Comparison of ENCODE assay signal across 8 cellular contexts in the genomic region with DNA sequence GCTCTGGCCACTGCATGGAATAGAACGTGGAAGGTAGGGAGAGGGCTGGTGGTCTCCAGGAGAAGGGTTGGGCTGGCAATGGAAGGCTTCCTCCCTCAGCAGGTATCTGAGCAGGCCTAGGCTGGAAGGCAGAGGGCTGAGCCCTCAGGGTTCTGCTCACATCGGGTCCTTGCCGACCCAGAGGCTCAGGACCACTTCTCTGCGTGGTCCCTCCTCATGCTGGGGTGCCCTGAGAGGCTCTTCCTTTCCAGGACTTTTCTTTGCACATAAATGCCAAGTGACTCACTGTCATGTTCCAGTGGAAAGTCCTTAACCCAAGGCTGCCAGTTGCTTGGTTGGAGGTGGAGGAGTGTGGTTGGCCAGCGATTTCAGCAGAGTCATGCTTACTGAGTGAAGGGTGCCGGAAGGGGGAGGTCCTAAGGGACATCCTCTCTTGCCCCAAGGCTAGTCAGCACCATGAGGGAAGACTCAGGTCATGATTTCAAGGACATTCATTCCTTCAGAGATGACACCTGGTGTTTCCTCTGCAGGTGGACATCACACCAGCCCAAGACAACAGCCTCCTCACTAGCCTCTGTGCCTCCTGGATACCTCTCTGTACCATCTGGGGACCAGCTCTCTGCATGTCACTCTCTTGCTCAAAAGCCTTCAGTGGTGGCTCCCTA. TPM values are rescaled to one million over a fixed set of nuclear protein-coding genes. Genes with fewer than 3 reads are reported as not detected.
DNase-seq lines count a peak whose midpoint lies in the region; ATAC-seq, FAIRE-seq and TF ChIP-seq lines count a peak whose summit lies in the region.

No MANE protein-coding gene starts in this region.

- peaks cover 35% of the 10 kb centered on the region for H3K4me1 ChIP-seq in left ventricle myocardium inferior
- H3K4me1 ChIP-seq in PC-9 (replicated peaks; ENCODE audit: insufficient read depth): peaks cover 99% of the 10 kb centered on the region
- H3K4me1 ChIP-seq in pancreas: no peaks in the 10 kb centered on the region
- peaks cover 39% of the 10 kb centered on the region for H3K4me1 ChIP-seq in Karpas-422 (ENCODE audit: low read length)
- H3K4me1 ChIP-seq in MM.1S (ENCODE audit: low read length): no peaks in the 10 kb centered on the region

- no peaks in the 10 kb centered on the region for H3K9me3 ChIP-seq in left ventricle myocardium inferior (replicated peaks)
- no peaks in the 10 kb centered on the region for H3K9me3 ChIP-seq in PC-9 (ENCODE audit: insufficient read depth, low read depth)
- no peaks in the 10 kb centered on the region for H3K9me3 ChIP-seq in pancreas
- no peaks in the 10 kb centered on the region for H3K9me3 ChIP-seq in Karpas-422 (ENCODE audit: low read length)
- H3K9me3 ChIP-seq in MM.1S (replicated peaks; ENCODE audit: insufficient read depth, low read length): no peaks in the 10 kb centered on the region

- peak; percentile 47 for ATAC-seq in Right ventricle myocardium inferior
- ATAC-seq in pancreas: peak in 3 of 4 donors; percentile 51 to 74 (median 71)

- WGBS in pancreas, 2 donors: 78 to 85% methylated on average over 6 of the region's 6 CpGs

- H3K27ac ChIP-seq in left ventricle myocardium inferior (replicated peaks) (no peak overlapping the region), PC-9 (peak overlapping the region; percentile 99), pancreas (no peak overlapping the region), Karpas-422 (ENCODE audit: low read length) (no peak overlapping the region), MM.1S (ENCODE audit: low read length) (no peak overlapping the region)

- CTCF ChIA-PET in PC-9 (lab: Charles Lee): no interaction called here

- peak overlapping the region; percentile 72 for H3K4me2 ChIP-seq in PC-9
- H3K4me2 ChIP-seq in Karpas-422 (ENCODE audit: low read depth, low read length, poor library complexity, severe bottlenecking): no peak overlapping the region
- no peak overlapping the region for H3K4me2 ChIP-seq in MM.1S (ENCODE audit: low read depth, low read length)

- BruUV-seq in PC-9 (replicated peaks; lab: Mats Ljungman, UMichigan): no TSS peak

- H3F3A ChIP-seq in PC-9 (ENCODE audit: insufficient read depth, low read depth) (peaks cover 61% of the 10 kb centered on the region), MM.1S (ENCODE audit: insufficient read depth, low read length) (no peaks in the 10 kb centered on the region)

- H3K4me3 ChIP-seq in left ventricle myocardium inferior (no peak overlapping the region), PC-9 (peak overlapping the region; percentile 32; the same call in 1 of the 2 replicates), pancreas (no peak overlapping the region), Karpas-422 (ENCODE audit: low read length) (no peak overlapping the region), MM.1S (ENCODE audit: low read length) (no peak overlapping the region)

- no peak for FAIRE-seq in pancreas (lab: Jason Lieb, UNC)

- intact Hi-C loops in Right ventricle myocardium inferior (cut with DNase I): loop anchor here (2.0 kb wide), 1 partner anchor 34 kb away; no protein-coding TSS in a partner anchor
- intact Hi-C loops in left ventricle myocardium inferior (cut with micrococcal nuclease): no loop called here
- intact Hi-C loops in PC-9 (cut with micrococcal nuclease; ENCODE audit: unreplicated experiment): loop anchor here (1.0 to 2.0 kb wide), 2 partner anchors 22 to 186 kb away; no protein-coding TSS in a partner anchor
- intact Hi-C loops in pancreas (cut with DNase I): no loop called here

- H4K20me1 ChIP-seq in PC-9 (ENCODE audit: insufficient read depth) (peaks cover under 1% of the 10 kb centered on the region; the same call in 1 of the 2 replicates), Karpas-422 (ENCODE audit: insufficient read depth, low read depth, low read length) (peaks cover 45% of the 10 kb centered on the region; the same call in 1 of the 2 replicates), MM.1S (ENCODE audit: insufficient read depth, low read length) (no peaks in the 10 kb centered on the region)

- DNase-seq in Right ventricle myocardium inferior (ENCODE audit: missing footprints) (peak; percentile 80), left ventricle myocardium inferior (no peak), PC-9 (peak; percentile 90 to 93), dermis blood vessel endothelial cell (peak; percentile 70), pancreas (no peak), Karpas-422 (no peak), putamen (ENCODE audit: low spot score) (no peak), MM.1S (no peak)

- H3K27me3 ChIP-seq in left ventricle myocardium inferior (ENCODE audit: low read depth) (no peaks in the 10 kb centered on the region), PC-9 (ENCODE audit: insufficient read depth, low read depth) (no peaks in the 10 kb centered on the region), pancreas (no peaks in the 10 kb centered on the region), Karpas-422 (ENCODE audit: low read length) (no peaks in the 10 kb centered on the region), MM.1S (replicated peaks; ENCODE audit: insufficient read depth, low read length) (no peaks in the 10 kb centered on the region)

- H2AFZ ChIP-seq in PC-9 (no peak overlapping the region), Karpas-422 (ENCODE audit: low read length) (no peak overlapping the region), MM.1S (ENCODE audit: low read length) (no peak overlapping the region)

- H3K9ac ChIP-seq in Karpas-422 (ENCODE audit: low read length) (no peak overlapping the region), MM.1S (ENCODE audit: low read length) (no peak overlapping the region)

- no peaks in the 10 kb centered on the region for H3K9me2 ChIP-seq in PC-9 (ENCODE audit: insufficient read depth)
- H3K9me2 ChIP-seq in Karpas-422 (replicated peaks; ENCODE audit: insufficient read depth, low read length): no peaks in the 10 kb centered on the region
- no peaks in the 10 kb centered on the region for H3K9me2 ChIP-seq in MM.1S (replicated peaks; ENCODE audit: insufficient read depth, low read length)

- TF ChIP-seq CTCF in left ventricle myocardium inferior (IDR thresholded peaks at IDR 0.05; ENCODE audit: borderline replicate concordance) (no peak), PC-9 (conservative IDR thresholded peaks at IDR 0.05) (no peak), pancreas (IDR thresholded peaks at IDR 0.05) (no peak), MM.1S (IDR thresholded peaks at IDR 0.05; ENCODE audit: low read length) (no peak)

- peaks cover 14% of the 10 kb centered on the region for H3K36me3 ChIP-seq in left ventricle myocardium inferior
- peaks cover 29% of the 10 kb centered on the region; the same call in 1 of the 2 replicates for H3K36me3 ChIP-seq in PC-9 (ENCODE audit: low read depth)
- no peaks in the 10 kb centered on the region for H3K36me3 ChIP-seq in pancreas
- peaks cover 23% of the 10 kb centered on the region for H3K36me3 ChIP-seq in Karpas-422 (ENCODE audit: insufficient read depth, low read length)
- H3K36me3 ChIP-seq in MM.1S (replicated peaks; ENCODE audit: insufficient read depth, low read length): no peaks in the 10 kb centered on the region

- H3K79me2 ChIP-seq in PC-9 (ENCODE audit: low read depth) (peaks cover 90% of the 10 kb centered on the region), Karpas-422 (ENCODE audit: low read length) (peaks cover 99% of the 10 kb centered on the region), MM.1S (ENCODE audit: low read length) (peaks cover 12% of the 10 kb centered on the region)

- POLR2A ChIA-PET in PC-9 (lab: Charles Lee; ENCODE audit: unreplicated experiment): interaction anchor here (0.6 to 1.4 kb wide), 2 partner anchors 8 to 131 kb away, joined by 4 to 7 read pairs; a partner anchor contains a TSS

RNA-seq across cellular contexts. Expression of a gene that starts 8.2 kb away (rescaled TPM):
- total RNA-seq in Right ventricle myocardium inferior (14.3 TPM), left ventricle myocardium inferior (35.4 TPM), PC-9 (2021) (84.9 and 122 TPM in 2 replicates), dermis blood vessel endothelial cell (10.9 and 28.6 TPM in 2 replicates), pancreas (10 to 100 TPM in 2 of 6 donors, 1 to 10 TPM in 4; 2.1 to 11.6 (median 3.4) TPM)
- polyA plus RNA-seq in pancreas: 1 to 10 TPM; 2.4 to 6.1 TPM
- 25.3 and 30.2 TPM in 2 replicates for total RNA-seq in Karpas-422 (2014; rRNA removed; shearing (Covaris generic); ENCODE audit: low replicate concordance)

Comparison
In these comparisons a context has a peak if more than half of its experiments do, and no peak if none do; other contexts are left out.
1. DNase-seq: peak in Right ventricle myocardium inferior (single experiment), PC-9 (2 of 2) and dermis blood vessel endothelial cell (single experiment); none in left ventricle myocardium inferior (single experiment), pancreas (0 of 6), Karpas-422 (single experiment), putamen (single experiment) and MM.1S (single experiment).
2. intact Hi-C loops: an anchor here in Right ventricle myocardium inferior (2.0 kb wide) and PC-9 (1.0 to 2.0 kb wide); none called in left ventricle myocardium inferior and pancreas.